In the genomic region with DNA sequence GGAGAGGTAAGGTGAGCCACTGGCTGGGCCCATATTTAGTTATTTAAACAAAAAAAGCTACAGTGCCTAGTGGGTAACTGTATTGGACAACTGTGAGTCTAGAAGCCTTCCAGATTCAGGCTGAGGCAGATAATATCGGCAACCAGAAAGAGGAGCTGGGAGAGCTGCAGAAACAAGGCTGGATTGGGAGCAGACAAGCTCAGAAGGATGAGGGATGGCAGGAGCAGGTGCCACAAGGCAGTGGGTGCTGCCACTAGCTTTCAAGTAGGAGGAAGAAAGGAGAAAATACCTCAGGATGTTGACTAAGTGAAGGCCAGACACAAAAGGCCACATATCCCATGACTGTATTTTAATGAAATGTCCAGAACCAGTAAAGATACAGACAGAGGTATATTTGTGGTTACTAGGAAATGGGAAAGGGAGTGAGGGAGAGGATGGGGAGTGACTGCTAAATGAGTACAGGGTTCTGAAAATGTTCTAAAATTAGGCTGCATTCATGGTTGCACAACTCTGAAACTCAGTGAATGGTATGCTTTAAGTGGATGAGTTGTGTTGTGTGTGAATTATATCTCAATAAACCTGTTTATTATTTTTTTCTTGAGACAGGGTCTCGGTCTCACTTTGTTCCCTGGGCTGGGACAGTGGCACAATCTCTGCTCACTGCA, we compare ENCODE assay signal across 1 cellular context.
TF ChIP-seq lines count a peak whose summit lies in the region.

No MANE protein-coding gene starts in this region.

TF ChIP-seq in endothelial cell of umbilical vein, 7 proteins besides CTCF, POLR2A, EP300 and RAD21:
- TF ChIP-seq EZH2 (IDR thresholded peaks at IDR 0.05; ENCODE audit: borderline replicate concordance, low read depth, low read length, severe bottlenecking) (no peak), MYC (IDR thresholded peaks at IDR 0.05; ENCODE audit: low read depth, low read length) (no peak), FOS (IDR thresholded peaks at IDR 0.05; ENCODE audit: borderline replicate concordance, insufficient read depth, low read length) (no peak), POLR2AphosphoS5 (IDR thresholded peaks at IDR 0.05; ENCODE audit: insufficient read depth, low read depth, low read length) (no peak), JUN (IDR thresholded peaks at IDR 0.05; ENCODE audit: borderline replicate concordance, insufficient read depth, insufficient read length, low read depth) (no peak), GATA2 (IDR thresholded peaks at IDR 0.05; ENCODE audit: insufficient read depth, insufficient read length, low read depth, low read length) (no peak)
- TF ChIP-seq, protein P1, sequence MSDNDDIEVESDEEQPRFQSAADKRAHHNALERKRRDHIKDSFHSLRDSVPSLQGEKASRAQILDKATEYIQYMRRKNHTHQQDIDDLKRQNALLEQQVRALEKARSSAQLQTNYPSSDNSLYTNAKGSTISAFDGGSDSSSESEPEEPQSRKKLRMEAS (IDR thresholded peaks at IDR 0.05; ENCODE audit: insufficient read depth, insufficient read length) = no peak
